Comparison of ENCODE assay signal across 1 cellular context in the genomic region with DNA sequence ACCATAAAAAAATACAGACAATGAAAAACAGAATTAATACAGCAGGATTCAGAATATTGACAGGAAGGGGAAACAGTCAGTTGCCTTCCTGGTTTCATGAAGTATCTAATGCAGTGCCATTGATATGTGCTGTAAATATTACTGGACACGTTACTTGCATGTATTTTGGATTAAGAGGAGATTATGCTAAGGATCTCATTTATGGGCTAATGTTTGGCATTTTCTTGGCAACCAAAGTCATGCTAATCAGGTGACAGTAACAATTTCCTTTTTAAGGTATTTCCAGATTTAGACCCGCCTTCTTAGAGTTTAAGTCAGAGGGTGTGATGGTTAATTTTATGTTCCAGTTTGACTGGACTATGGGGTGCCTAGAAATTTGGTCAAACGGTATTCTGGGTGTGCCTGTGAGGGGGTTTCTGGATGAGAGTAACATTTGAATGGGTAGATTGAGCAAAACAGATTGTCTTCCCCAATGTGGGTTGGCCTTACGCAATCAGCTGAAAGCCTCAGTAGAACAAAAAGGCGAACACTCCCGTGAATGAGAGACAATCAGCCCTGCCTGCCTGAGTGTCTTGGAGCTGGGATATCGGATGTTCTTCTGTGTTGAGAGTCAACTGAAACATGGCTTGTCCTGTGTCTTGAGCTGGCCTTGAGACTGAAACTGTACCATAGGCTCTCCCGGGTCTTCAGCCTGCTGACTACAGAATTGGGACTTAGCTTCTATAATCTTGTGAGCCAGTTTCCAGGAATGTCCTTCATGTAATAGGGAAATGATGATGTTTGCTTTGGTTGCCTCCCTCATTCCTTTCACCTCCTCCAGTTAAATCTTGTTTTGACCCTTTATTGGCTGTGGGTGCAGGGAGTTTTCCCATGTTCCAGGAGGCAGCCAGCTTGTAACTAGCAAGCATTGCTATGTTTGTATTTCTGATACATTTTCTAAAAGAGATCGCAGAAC.
TF ChIP-seq lines count a peak whose summit lies in the region.

No MANE protein-coding gene starts in this region.

TF ChIP-seq in IMR-90, 13 proteins besides CTCF, POLR2A, EP300 and RAD21:
- peak; percentile 92 for TF ChIP-seq CEBPB (IDR thresholded peaks at IDR 0.05; ENCODE audit: low read depth, low read length)
- TF ChIP-seq ELK1 (IDR thresholded peaks at IDR 0.05; ENCODE audit: borderline replicate concordance, low read depth, low read length), result no peak
- no peak for TF ChIP-seq RCOR1 (IDR thresholded peaks at IDR 0.05; ENCODE audit: insufficient replicate concordance, low read length)
- TF ChIP-seq USF2 (IDR thresholded peaks at IDR 0.05; ENCODE audit: low read depth, low read length), result no peak
- TF ChIP-seq BHLHE40 (IDR thresholded peaks at IDR 0.05; ENCODE audit: low read depth, low read length), result no peak
- TF ChIP-seq MAZ (IDR thresholded peaks at IDR 0.05; ENCODE audit: borderline replicate concordance, low read depth, low read length), result no peak
